ENCODE assay signal across 1 cellular context in genomic region chr6:169810066-169810989, GRCh38.
A peak's percentile ranks its signal among the peaks of the same experiment; 100 is the strongest.
TF ChIP-seq lines count a peak whose summit lies in the region.

No MANE protein-coding gene starts in this region.

TF ChIP-seq in HepG2, 621 proteins besides CTCF, POLR2A, EP300 and RAD21 (continued from another document and continues in another):
- TF ChIP-seq ELK4 (CRISPR knock-in tag; IDR thresholded peaks at IDR 0.05; ENCODE audit: borderline replicate concordance) (0 out of 2 replicates have a peak, but pooled peaks have one; percentile 31), KLF6 (CRISPR knock-in tag; IDR thresholded peaks at IDR 0.05) (no peak), KIAA2018 (CRISPR knock-in tag; IDR thresholded peaks at IDR 0.05; ENCODE audit: borderline replicate concordance) (no peak), ZNF17 (CRISPR knock-in tag; IDR thresholded peaks at IDR 0.05) (no peak), GATA4 (IDR thresholded peaks at IDR 0.05; ENCODE audit: borderline replicate concordance, low read depth) (no peak), ZNF121 (CRISPR knock-in tag; IDR thresholded peaks at IDR 0.05) (no peak), ZNF383 (CRISPR knock-in tag; IDR thresholded peaks at IDR 0.05; ENCODE audit: borderline replicate concordance) (no peak), MAFF (IDR thresholded peaks at IDR 0.05; ENCODE audit: low read depth, low read length) (no peak), CHCHD3 (CRISPR knock-in tag; IDR thresholded peaks at IDR 0.05) (no peak), TCF12 (IDR thresholded peaks at IDR 0.05) (no peak), TCF12 (CRISPR knock-in tag; IDR thresholded peaks at IDR 0.05) (no peak), ZNF710 (CRISPR knock-in tag; IDR thresholded peaks at IDR 0.05; ENCODE audit: borderline replicate concordance) (no peak), ATRX (CRISPR knock-in tag; IDR thresholded peaks at IDR 0.05; ENCODE audit: borderline replicate concordance) (no peak), FOXA1 (IDR thresholded peaks at IDR 0.05) (no peak), FOXA1 (CRISPR knock-in tag; IDR thresholded peaks at IDR 0.05) (peak; percentile 67), CEBPG (CRISPR knock-in tag; IDR thresholded peaks at IDR 0.05) (no peak), KMT2A (CRISPR knock-in tag; IDR thresholded peaks at IDR 0.05) (no peak), SNAPC5 (CRISPR knock-in tag; IDR thresholded peaks at IDR 0.05; ENCODE audit: borderline replicate concordance) (no peak), HDAC1 (CRISPR knock-in tag; IDR thresholded peaks at IDR 0.05) (peak; percentile 29; the same call in 1 of the 2 replicates), ARID2 (CRISPR knock-in tag; IDR thresholded peaks at IDR 0.05; ENCODE audit: borderline replicate concordance) (no peak), ZSCAN25 (CRISPR knock-in tag; IDR thresholded peaks at IDR 0.05) (peak; percentile 21; the same call in 1 of the 2 replicates), ZNF33B (CRISPR knock-in tag; IDR thresholded peaks at IDR 0.05) (no peak), MIXL1 (CRISPR knock-in tag; IDR thresholded peaks at IDR 0.05) (no peak), JUNB (CRISPR knock-in tag; IDR thresholded peaks at IDR 0.05; ENCODE audit: borderline replicate concordance) (no peak), ZBED4 (CRISPR knock-in tag; IDR thresholded peaks at IDR 0.05; ENCODE audit: borderline replicate concordance) (no peak), ZNF639 (CRISPR knock-in tag; conservative IDR thresholded peaks at IDR 0.05) (no peak), ARID4A (CRISPR knock-in tag; IDR thresholded peaks at IDR 0.05; ENCODE audit: borderline replicate concordance) (peak; percentile 47; the same call in 1 of the 2 replicates), PHF8 (CRISPR knock-in tag; IDR thresholded peaks at IDR 0.05) (no peak), SCMH1 (CRISPR knock-in tag; IDR thresholded peaks at IDR 0.05; ENCODE audit: borderline replicate concordance) (no peak), KLF11 (CRISPR knock-in tag; IDR thresholded peaks at IDR 0.05) (no peak), MAX (IDR thresholded peaks at IDR 0.05) (peak; percentile 70), ZNF496 (CRISPR knock-in tag; IDR thresholded peaks at IDR 0.05; ENCODE audit: insufficient replicate concordance) (no peak), ZNF607 (CRISPR knock-in tag; IDR thresholded peaks at IDR 0.05; ENCODE audit: borderline replicate concordance) (no peak; the same call in 1 of the 2 replicates), ZNF331 (CRISPR knock-in tag; IDR thresholded peaks at IDR 0.05) (peak; percentile 70; the same call in 1 of the 2 replicates), PRDM4 (CRISPR knock-in tag; IDR thresholded peaks at IDR 0.05; ENCODE audit: borderline replicate concordance) (no peak)
